21 cellular contexts compared by ENCODE assay signal in genomic region chr19:4521888-4522242, GRCh38. TPM values are rescaled to one million over a fixed set of nuclear protein-coding genes. Genes with fewer than 3 reads are reported as not detected.
"Had no signal": no experiment of that assay in that cellular context is flagged by ENCODE, and none has a peak within 500 bp of the region (broad histone marks: within the 10 kb centered on the region; RNA-seq: fewer than 3 reads in every experiment).

No MANE protein-coding gene starts in this region.

- H3K36me3 ChIP-seq: left lung, lower lobe of right lung, ovary, tibial nerve, upper lobe of right lung, vagina had no signal

- H3K27me3 ChIP-seq: ovary, testis, upper lobe of right lung, vagina had no signal

- H3K27ac ChIP-seq: left lung, lower lobe of right lung, ovary, testis, tibial nerve, upper lobe of right lung, vagina had no signal

- DNase-seq: effector memory CD4-positive, alpha-beta T cell; islet precursor cell; left lung; lower lobe of right lung; natural killer cell; nucleus accumbens; stimulated activated CD4-positive, alpha-beta T cell treated with anti-CD3 and anti-CD28 coated beads, Interleukin-4, amount 100 ng/mL, for 1 hour; stimulated activated CD8-positive, alpha-beta memory T cell treated with anti-CD3 and anti-CD28 coated beads, Interleukin-4, amount 100 ng/mL, for 48 hours; stimulated activated naive CD8-positive, alpha-beta T cell treated with anti-CD3 and anti-CD28 coated beads, Interleukin-15, Interleukin-2, amounts not matched to agents 100 U/mL and 50 U/mL, for 24 hours; testis; upper lobe of right lung had no signal

- H3K4me3 ChIP-seq: left lung, lower lobe of right lung, ovary, testis, tibial nerve, upper lobe of right lung, vagina had no signal

- FAIRE-seq: endometrium, frontal cortex had no signal

- ATAC-seq: esophagus mucosa; left lung; lower lobe of right lung; natural killer cell; right cardiac atrium; stimulated activated effector memory CD8-positive, alpha-beta T cell treated with anti-CD3 and anti-CD28 coated beads, Interleukin-12 subunit alpha, Interleukin-12 subunit beta, amount 100 ng/mL, for 72 hours; stimulated activated naive CD8-positive, alpha-beta T cell treated with anti-CD3 and anti-CD28 coated beads, Interleukin-15, Interleukin-2, amounts not matched to agents 100 U/mL and 50 U/mL, for 24 hours; upper lobe of right lung had no signal

- H3K4me1 ChIP-seq: upper lobe of right lung had no signal

- H3K9me3 ChIP-seq: left lung, lower lobe of right lung, ovary, testis, tibial nerve, upper lobe of right lung, vagina had no signal

RNA-seq across cellular contexts. Expression of gene PLIN5, which starts 13.2 kb away (rescaled TPM):
- total RNA-seq: fibroblast of lung, myocyte had no signal
- polyA plus RNA-seq: fibroblast of lung had no signal

RNA-seq across cellular contexts. Expression of gene LRG1, which starts 18.0 kb away (rescaled TPM):
- total RNA-seq: fibroblast of lung had no signal
